ENCODE assay signal across 8 cellular contexts in genomic region chr1:144077167-144077841, GRCh38.
DNase-seq lines count a peak whose midpoint lies in the region; ATAC-seq and TF ChIP-seq lines count a peak whose summit lies in the region.
"Not testable (repeated sequence)": the region's sequence is repeated elsewhere in the genome, so short reads cannot be mapped to it uniquely, and the experiment has no call there.

No MANE protein-coding gene starts in this region.

- not testable (repeated sequence) for TF ChIP-seq RAD21 in IMR-90 (IDR thresholded peaks at IDR 0.05; ENCODE audit: low read length)

- H2BK5ac ChIP-seq in IMR-90 (ENCODE audit: low read depth, low read length, poor library complexity, severe bottlenecking); trophoblast cell (ENCODE audit: low read depth, low read length, poor library complexity): not testable (repeated sequence)

- peak overlapping the region; percentile 62 for H3K4me3 ChIP-seq in AG10803 (ENCODE audit: low read length)
- H3K4me3 ChIP-seq in IMR-90 (ENCODE audit: insufficient read depth, low read depth, low read length) = peak overlapping the region; percentile 66
- peak overlapping the region; percentile 61 for H3K4me3 ChIP-seq in epithelial cell of proximal tubule (ENCODE audit: low read depth, low read length)
- peak overlapping the region; percentile 52 for H3K4me3 ChIP-seq in kidney epithelial cell (ENCODE audit: low read depth, low read length)
- H3K4me3 ChIP-seq in trophoblast cell (ENCODE audit: low read depth, low read length) = not testable (repeated sequence)

- H2BK15ac ChIP-seq in IMR-90 (ENCODE audit: low read depth, low read length) = not testable (repeated sequence)

- not testable (repeated sequence) for H3K36me3 ChIP-seq in IMR-90 (ENCODE audit: control insufficient read depth, insufficient read depth, low read length); kidney epithelial cell (ENCODE audit: control insufficient read depth, insufficient read depth, low read length); trophoblast cell (ENCODE audit: control insufficient read depth in 1 of 2, insufficient read depth in 2 of 2, low read length in 2 of 2)

- H4K20me1 ChIP-seq in IMR-90 (ENCODE audit: insufficient read depth, low read length) = not testable (repeated sequence)

- not testable (repeated sequence) for H2BK12ac ChIP-seq in trophoblast cell (ENCODE audit: low read length)

- CTCF ChIA-PET in IMR-90 (lab: Yijun Ruan, JAX); WTC11 (lab: Charles Lee): not testable (repeated sequence)

- dilution Hi-C loops in IMR-90 (cut with HindIII; ENCODE audit: low sequenced_read_pairs, unreplicated experiment) = not testable (repeated sequence)

- not testable (repeated sequence) for H3K4me1 ChIP-seq in IMR-90 (ENCODE audit: control insufficient read depth, insufficient read depth, low read length); trophoblast cell (ENCODE audit: control insufficient read depth in 1 of 2, insufficient read depth in 2 of 2, low read length in 2 of 2)

- H3K56ac ChIP-seq in IMR-90 (ENCODE audit: extremely low read depth, insufficient read depth, low read length) = not testable (repeated sequence)

- not testable (repeated sequence) for H3K27ac Mint-ChIP-seq in WTC11; activated naive CD8-positive, alpha-beta T cell

- not testable (repeated sequence) for H3K36me3 Mint-ChIP-seq in WTC11; activated naive CD8-positive, alpha-beta T cell

- not testable (repeated sequence) for H3K4me1 Mint-ChIP-seq in WTC11; activated naive CD8-positive, alpha-beta T cell (ENCODE audit: low read depth)

- H3K9me3 ChIP-seq in IMR-90 (ENCODE audit: control insufficient read depth, insufficient read depth, low read length); trophoblast cell (ENCODE audit: insufficient read depth, low read depth, low read length): not testable (repeated sequence)

- H3K18ac ChIP-seq in IMR-90 (ENCODE audit: low read depth, low read length); trophoblast cell (ENCODE audit: low read length): not testable (repeated sequence)

- DNase-seq in AG10803 (ENCODE audit: low read depth) (peak; percentile 5), WTC11 (ENCODE audit: low spot score) (peak; percentile 58), trophoblast cell (peak; percentile 5 to 8)
- DNase-seq in IMR-90; epithelial cell of proximal tubule (ENCODE audit: low read depth); kidney epithelial cell (ENCODE audit: low read depth): not testable (repeated sequence)
- peak; percentile 1 for DNase-seq in stimulated activated naive CD8-positive, alpha-beta T cell treated with anti-CD3 and anti-CD28 coated beads, Interleukin-15, Interleukin-2, amounts not matched to agents 100 U/mL and 50 U/mL, for 24 hours

- not testable (repeated sequence) for H3K79me1 ChIP-seq in IMR-90 (ENCODE audit: low read depth in 1 of 2, low read length in 2 of 2); trophoblast cell (ENCODE audit: low read length)

- not testable (repeated sequence) for H4K91ac ChIP-seq in IMR-90 (ENCODE audit: insufficient read depth, low read depth, low read length); trophoblast cell (ENCODE audit: low read depth, low read length)

- BruUV-seq in IMR-90 (replicated peaks; lab: Mats Ljungman, UMichigan) = not testable (repeated sequence)

- not testable (repeated sequence) for H4K5ac ChIP-seq in IMR-90 (ENCODE audit: low read depth, low read length)

- not testable (repeated sequence) for H2BK20ac ChIP-seq in IMR-90 (ENCODE audit: low read depth, low read length)

- not testable (repeated sequence) for H4K8ac ChIP-seq in IMR-90 (ENCODE audit: low read depth in 2 of 2, low read length in 2 of 2); trophoblast cell (ENCODE audit: low read depth, low read length)

- H3K27ac ChIP-seq in IMR-90 (ENCODE audit: insufficient read depth, low read length); trophoblast cell (ENCODE audit: low read depth, low read length): not testable (repeated sequence)

- not testable (repeated sequence) for H3K14ac ChIP-seq in IMR-90 (replicated peaks; ENCODE audit: low read depth, low read length); trophoblast cell (ENCODE audit: low read length)

- not testable (repeated sequence) for H2AFZ ChIP-seq in IMR-90 (replicated peaks; ENCODE audit: low read length, poor library complexity); trophoblast cell (ENCODE audit: insufficient read depth, low read length, poor library complexity)

- H2AK5ac ChIP-seq in IMR-90 (ENCODE audit: low read depth, low read length); trophoblast cell (ENCODE audit: low read length): not testable (repeated sequence)

- H3K9me1 ChIP-seq in IMR-90 (ENCODE audit: insufficient read depth, low read length) = not testable (repeated sequence)

- H3K9me3 Mint-ChIP-seq in WTC11; activated naive CD8-positive, alpha-beta T cell (ENCODE audit: low read depth): not testable (repeated sequence)

- H3K9ac ChIP-seq in IMR-90 (ENCODE audit: low read depth, low read length); trophoblast cell (ENCODE audit: low read length): not testable (repeated sequence)

- H3K4me3 Mint-ChIP-seq in WTC11 = peak overlapping the region; percentile 51
- peak overlapping the region; percentile 61 for H3K4me3 Mint-ChIP-seq in activated naive CD8-positive, alpha-beta T cell

- TF ChIP-seq POLR2A in IMR-90 (IDR thresholded peaks at IDR 0.05; ENCODE audit: low read depth, low read length) = not testable (repeated sequence)

- 0% methylated on average over 38 of the region's 93 CpGs; no CpG with 5 or more reads in 1 of the 2 experiments for WGBS in IMR-90 (ENCODE audit: extremely low coverage in 2 of 2, insufficient read length in 1 of 2), 2 experiments
- no CpG with 5 or more reads among the region's 93 CpGs for WGBS in trophoblast cell (ENCODE audit: extremely low coverage, insufficient coverage, insufficient read length)

- not testable (repeated sequence) for H4K12ac ChIP-seq in trophoblast cell (ENCODE audit: low read depth, low read length)

- H3K23ac ChIP-seq in IMR-90 (ENCODE audit: low read depth, low read length); trophoblast cell (ENCODE audit: low read length): not testable (repeated sequence)

- intact Hi-C loops in IMR-90 (cut with micrococcal nuclease) = not testable (repeated sequence)

- peak; percentile 40 for ATAC-seq in IMR-90 (ENCODE audit: low read depth)
- ATAC-seq in WTC11; stimulated activated naive CD8-positive, alpha-beta T cell treated with anti-CD3 and anti-CD28 coated beads, Interleukin-15, Interleukin-2, amounts not matched to agents 100 U/mL and 50 U/mL, for 24 hours: not testable (repeated sequence)

- TF ChIP-seq CTCF in AG10803 (conservative IDR thresholded peaks at IDR 0.05; ENCODE audit: low read length); IMR-90 (conservative IDR thresholded peaks at IDR 0.05; ENCODE audit: low read depth, low read length); WTC11 (IDR thresholded peaks at IDR 0.05); epithelial cell of proximal tubule (conservative IDR thresholded peaks at IDR 0.05; ENCODE audit: low read depth, low read length); kidney epithelial cell (IDR thresholded peaks at IDR 0.05; ENCODE audit: insufficient read depth, low read length, poor library complexity, severe bottlenecking): not testable (repeated sequence)

- POLR2A ChIA-PET in IMR-90 (lab: Charles Lee; ENCODE audit: unreplicated experiment) = interaction anchor here (0.6 kb wide), 1 partner anchor 805 kb away, joined by 3 read pairs; no protein-coding TSS in a partner anchor
- POLR2A ChIA-PET in WTC11 (lab: Charles Lee) = not testable (repeated sequence)

- not testable (repeated sequence) for H3K79me2 ChIP-seq in trophoblast cell (ENCODE audit: control insufficient read depth, insufficient read depth, low read length, poor library complexity)

- H2AK9ac ChIP-seq in IMR-90 (replicated peaks; ENCODE audit: low read depth, low read length, poor library complexity) = not testable (repeated sequence)

- not testable (repeated sequence) for H3K4ac ChIP-seq in IMR-90 (ENCODE audit: low read depth, low read length); trophoblast cell (ENCODE audit: low read depth, low read length)

- H3K27me3 Mint-ChIP-seq in WTC11 (ENCODE audit: low read depth); activated naive CD8-positive, alpha-beta T cell: not testable (repeated sequence)

- in situ Hi-C loops in IMR-90 (cut with MboI; ENCODE audit: low sequenced_read_pairs) = not testable (repeated sequence)

- H3K4me2 ChIP-seq in IMR-90 (ENCODE audit: low read depth, low read length); trophoblast cell (ENCODE audit: low read length): not testable (repeated sequence)

- not testable (repeated sequence) for H2BK120ac ChIP-seq in IMR-90 (ENCODE audit: low read depth, low read length); trophoblast cell (ENCODE audit: insufficient read depth, low read length, poor library complexity)

- H3K27me3 ChIP-seq in IMR-90 (ENCODE audit: control insufficient read depth, insufficient read depth, low read length); kidney epithelial cell (ENCODE audit: control insufficient read depth, insufficient read depth, low read length); trophoblast cell (ENCODE audit: insufficient read depth, low read length): not testable (repeated sequence)
